Comparison of ENCODE assay signal across 7 cellular contexts in genomic region chr6:12481292-12481691, GRCh38.
"Had no signal": no experiment of that assay in that cellular context is flagged by ENCODE, and none has a peak within 500 bp of the region (broad histone marks: within the 10 kb centered on the region; RNA-seq: fewer than 3 reads in every experiment).

No MANE protein-coding gene starts in this region.

- DNase-seq: GDM1, GF-D8 had no signal

- H3K4me3 ChIP-seq: GM12878 had no signal

- FAIRE-seq: G401.6, GM12878, GM12891, GM12892, GM19239 had no signal

- ATAC-seq: GM12878 had no signal
